In genomic region chr9:133933426-133934026, GRCh38 we compare ENCODE assay signal across 19 cellular contexts. TPM values are rescaled to one million over a fixed set of nuclear protein-coding genes. Genes with fewer than 3 reads are reported as not detected.
DNase-seq lines count a peak whose midpoint lies in the region; FAIRE-seq and TF ChIP-seq lines count a peak whose summit lies in the region.
"Had no signal": no experiment of that assay in that cellular context is flagged by ENCODE, and none has a peak within 500 bp of the region (broad histone marks: within the 10 kb centered on the region; RNA-seq: fewer than 3 reads in every experiment).

No MANE protein-coding gene starts in this region.

- peak; percentile 36 for FAIRE-seq in bronchial epithelial cell (lab: Jason Lieb, UNC)
- FAIRE-seq: RCC 7860 had no signal

- in situ Hi-C loops in HAP-1 (cut with MboI; ENCODE audit: low sequenced_read_pairs), result no loop called here

- H3K4me3 ChIP-seq in HEK293 (ENCODE audit: low read depth, low read length) (no peak overlapping the region), bronchial epithelial cell (ENCODE audit: low read depth, low read length) (no peak overlapping the region), HAP-1 (no peak overlapping the region)
- H3K4me3 ChIP-seq: MG63, SK-N-MC had no signal

- H3K27ac Mint-ChIP-seq in mesothelial cell of epicardium, result peak overlapping the region; percentile 27
- H3K27ac Mint-ChIP-seq: CD8-positive, alpha-beta memory T cell had no signal

- no peak overlapping the region for H3K4me3 Mint-ChIP-seq in mesothelial cell of epicardium
- H3K4me3 Mint-ChIP-seq: B cell; CD14-positive monocyte; CD8-positive, alpha-beta memory T cell had no signal

- H3K27ac ChIP-seq in HEK293 (ENCODE audit: extremely low read depth, low read depth, low read length), result no peak overlapping the region
- H3K27ac ChIP-seq: SK-N-MC had no signal

- H3K9me3 ChIP-seq in HEK293 (ENCODE audit: control insufficient read depth, insufficient read depth, low read depth, low read length) (no peaks in the 10 kb centered on the region), HAP-1 (no peaks in the 10 kb centered on the region)
- H3K9me3 ChIP-seq: MG63 had no signal

- no peak for DNase-seq in bronchial epithelial cell (ENCODE audit: low read depth)
- DNase-seq in mesothelial cell of epicardium (ENCODE audit: low spot score in 2 of 2, unreplicated experiment in 2 of 2), result no peak
- DNase-seq in medulla oblongata (ENCODE audit: extremely low spot score), result no peak
- DNase-seq in DMS53 (lab: John Stamatoyannopoulos, UW), result no peak
- DNase-seq in HAP-1 (ENCODE audit: low spot score in 2 of 2), result no peak
- DNase-seq in NCI-H1694 (lab: John Stamatoyannopoulos, UW), result no peak
- DNase-seq: CD8-positive, alpha-beta memory T cell; DMS153; GOT3; KBM-7; MG63; NCI-H446; NCI-H524 treated with DMSO at 0.1 percent for 48 hours; SIG-M5 had no signal

- CTCF ChIA-PET in HEK293 (lab: Yijun Ruan, JAX), result interaction anchor here (0.8 kb wide), 1 partner anchor 60 kb away, joined by 3 read pairs; no protein-coding TSS in a partner anchor

- H3K4me1 ChIP-seq in HEK293 (ENCODE audit: control insufficient read depth, insufficient read depth, low read length), result no peaks in the 10 kb centered on the region
- no peaks in the 10 kb centered on the region for H3K4me1 ChIP-seq in HAP-1

- H3K4me1 Mint-ChIP-seq in mesothelial cell of epicardium, result peaks cover 11% of the 10 kb centered on the region
- H3K4me1 Mint-ChIP-seq: CD14-positive monocyte; CD8-positive, alpha-beta memory T cell had no signal

- no peaks in the 10 kb centered on the region for H3K27me3 Mint-ChIP-seq in mesothelial cell of epicardium (ENCODE audit: low read depth)
- H3K27me3 Mint-ChIP-seq: B cell had no signal

- POLR2A ChIA-PET in HEK293 (lab: Yijun Ruan, JAX), result no interaction called here

- H3K9me3 Mint-ChIP-seq in mesothelial cell of epicardium, result peaks cover 5% of the 10 kb centered on the region
- H3K9me3 Mint-ChIP-seq: CD8-positive, alpha-beta memory T cell had no signal

- no peak for TF ChIP-seq CTCF in HEK293 (tag by site-specific recombination; IDR thresholded peaks at IDR 0.05)
- no peak for TF ChIP-seq CTCF in bronchial epithelial cell (IDR thresholded peaks at IDR 0.05; ENCODE audit: insufficient read depth, low read length, severe bottlenecking)
- TF ChIP-seq CTCF in mesothelial cell of epicardium (IDR thresholded peaks at IDR 0.05; ENCODE audit: unreplicated experiment), result no peak

- no peaks in the 10 kb centered on the region for H3K27me3 ChIP-seq in bronchial epithelial cell (ENCODE audit: control insufficient read depth, insufficient read depth, low read length)
- H3K27me3 ChIP-seq in HAP-1 (ENCODE audit: low read depth), result no peaks in the 10 kb centered on the region
- H3K27me3 ChIP-seq: MG63 had no signal

- H3K36me3 Mint-ChIP-seq in mesothelial cell of epicardium, result peaks cover 10% of the 10 kb centered on the region
- H3K36me3 Mint-ChIP-seq: CD8-positive, alpha-beta memory T cell had no signal

- H3K36me3 ChIP-seq in HEK293 (ENCODE audit: control insufficient read depth in 2 of 2, insufficient read depth in 1 of 2, low read length in 2 of 2) (peaks cover 0 to 7% of the 10 kb centered on the region in 2 experiments; a peak in 2 of 3 replicates), bronchial epithelial cell (ENCODE audit: control insufficient read depth, insufficient read depth, low read length) (peaks cover 14% of the 10 kb centered on the region), HAP-1 (replicated peaks) (peaks cover 4% of the 10 kb centered on the region)

TF ChIP-seq in HEK293, 187 proteins besides CTCF, POLR2A, EP300 and RAD21:
- TF ChIP-seq ZNF121 (tag by site-specific recombination; IDR thresholded peaks at IDR 0.05), result no peak
- TF ChIP-seq ZBTB17 (tag by site-specific recombination; IDR thresholded peaks at IDR 0.05), result peak; percentile 98
- no peak for TF ChIP-seq ZNF677 (tag by site-specific recombination; IDR thresholded peaks at IDR 0.05)
- peak; percentile 7; the same call in 1 of the 2 replicates for TF ChIP-seq EGR2 (tag by site-specific recombination; IDR thresholded peaks at IDR 0.05; ENCODE audit: low read depth)
- TF ChIP-seq ZNF366 (tag by site-specific recombination; conservative IDR thresholded peaks at IDR 0.05), result peak; percentile 98
- 0 out of 2 replicates have a peak, but pooled peaks have one; percentile 19 for TF ChIP-seq ZFHX2 (tag by site-specific recombination; conservative IDR thresholded peaks at IDR 0.05)

RNA-seq across cellular contexts. Expression of gene VAV2, which starts 58.6 kb away (rescaled TPM):
- total RNA-seq in bronchial epithelial cell, result 23.0 and 46.6 TPM in 2 replicates
- total RNA-seq in mesothelial cell of epicardium, result 57.5 to 62.1 TPM (median 61.9 TPM) in 3 replicates
